In genomic region chr3:72241525-72241924, GRCh38 we compare ENCODE assay signal across 26 cellular contexts.
"Had no signal": no experiment of that assay in that cellular context is flagged by ENCODE, and none has a peak within 500 bp of the region (broad histone marks: within the 10 kb centered on the region; RNA-seq: fewer than 3 reads in every experiment).

No MANE protein-coding gene starts in this region.

- H3K9me3 ChIP-seq: esophagus squamous epithelium, gastroesophageal sphincter, heart left ventricle, left lung, lower lobe of right lung, mucosa of descending colon had no signal

- H3K4me3 ChIP-seq: coronary artery, esophagus squamous epithelium, gastroesophageal sphincter, heart left ventricle, hepatocyte, left lung, lower lobe of right lung, mucosa of descending colon had no signal

- H3K27ac ChIP-seq: coronary artery, epithelial cell of prostate, esophagus squamous epithelium, gastroesophageal sphincter, heart left ventricle, hepatocyte, left lung, lower lobe of right lung had no signal

- H3K9me3 Mint-ChIP-seq: effector memory CD8-positive, alpha-beta T cell; endodermal cell; immature natural killer cell; mesothelial cell of epicardium had no signal

- DNase-seq: dermis blood vessel endothelial cell; effector CD8-positive, alpha-beta T cell; effector memory CD8-positive, alpha-beta T cell; endodermal cell; erythroblast; esophagus squamous epithelium; foreskin fibroblast; foreskin melanocyte; heart left ventricle; immature natural killer cell; islet precursor cell; kidney; kidney glomerular epithelial cell; left cardiac atrium; left lung; left ventricle myocardium superior; lower lobe of right lung; mesenchymal stem cell; mucosa of descending colon; naive B cell had no signal

- H3K4me3 Mint-ChIP-seq: effector memory CD8-positive, alpha-beta T cell; endodermal cell; immature natural killer cell; mesothelial cell of epicardium; naive B cell had no signal

- H3K4me1 Mint-ChIP-seq: immature natural killer cell had no signal

- H3K36me3 ChIP-seq: esophagus squamous epithelium, gastroesophageal sphincter, heart left ventricle, left lung, lower lobe of right lung had no signal

- ATAC-seq: effector memory CD8-positive, alpha-beta T cell; esophagus mucosa; gastroesophageal sphincter; heart left ventricle; left cardiac atrium; left lung; left ventricle myocardium superior; lower lobe of right lung; mucosa of descending colon had no signal

- H3K27me3 ChIP-seq: esophagus squamous epithelium, gastroesophageal sphincter, heart left ventricle, hepatocyte, left lung had no signal

- H3K27ac Mint-ChIP-seq: effector memory CD8-positive, alpha-beta T cell; endodermal cell; immature natural killer cell; mesothelial cell of epicardium had no signal

- H3K36me3 Mint-ChIP-seq: immature natural killer cell, mesothelial cell of epicardium had no signal
